ENCODE assay signal across 16 cellular contexts in the genomic region with DNA sequence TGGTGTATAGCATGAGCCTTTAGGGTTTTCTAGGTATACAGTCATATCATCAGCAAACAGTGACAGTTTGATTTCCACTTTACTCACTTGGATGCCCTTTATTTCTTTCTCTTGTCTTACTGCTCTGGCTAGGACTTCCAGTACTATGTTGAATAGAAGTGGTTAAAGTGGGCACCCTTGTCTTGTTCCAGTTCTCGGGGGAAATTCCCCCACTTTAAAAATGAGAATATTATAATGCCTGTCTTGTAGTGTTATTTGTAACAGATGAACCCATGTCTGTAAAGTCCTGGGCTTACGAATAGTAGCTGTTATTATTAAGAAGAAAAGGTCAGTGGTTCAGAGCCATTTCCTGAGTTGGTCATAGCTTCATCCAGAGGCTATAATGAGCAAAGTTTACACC.
DNase-seq lines count a peak whose midpoint lies in the region; ATAC-seq and TF ChIP-seq lines count a peak whose summit lies in the region.
"Had no signal": no experiment of that assay in that cellular context is flagged by ENCODE, and none has a peak within 500 bp of the region (broad histone marks: within the 10 kb centered on the region; RNA-seq: fewer than 3 reads in every experiment).

No MANE protein-coding gene starts in this region.

- peak overlapping the region; percentile 23 for H3K4me3 Mint-ChIP-seq in activated CD4-positive, alpha-beta memory T cell treated with anti-CD3 and anti-CD28 coated beads for 36 hours
- H3K4me3 Mint-ChIP-seq: activated naive CD8-positive, alpha-beta T cell treated with anti-CD3 and anti-CD28 coated beads, Interleukin-2, amount 10 ng/mL, durations not matched to agents 7 days and 5 days had no signal

- no peak overlapping the region for H3K27ac ChIP-seq in A673 (ENCODE audit: low read depth, low read length, poor library complexity, severe bottlenecking)
- H3K27ac ChIP-seq: A549, upper lobe of left lung had no signal

- no peak for TF ChIP-seq CTCF in A673 (conservative IDR thresholded peaks at IDR 0.05; ENCODE audit: low read depth, low read length)

- no peak overlapping the region for H3K4me3 ChIP-seq in A673 (ENCODE audit: low read depth, low read length, poor library complexity, severe bottlenecking)
- H3K4me3 ChIP-seq: A549, upper lobe of left lung had no signal

- DNase-seq in activated CD8-positive, alpha-beta memory T cell treated with anti-CD3 and anti-CD28 coated beads for 24 hours, result peak; percentile 11
- DNase-seq in activated CD8-positive, alpha-beta memory T cell treated with anti-CD3 and anti-CD28 coated beads, Interleukin-2, amount 50 U/mL, for 4 hours, result no peak
- no peak for DNase-seq in activated CD4-positive, alpha-beta memory T cell treated with anti-CD3 and anti-CD28 coated beads for 36 hours
- peak; percentile 14 for DNase-seq in renal cortical epithelial cell (ENCODE audit: low read depth)
- DNase-seq in SKM-1 (lab: John Stamatoyannopoulos, UW; ENCODE audit: unreplicated experiment), result no peak
- no peak for DNase-seq in SIG-M5 treated with dmso at 0.1 percent for 504 hours (lab: John Stamatoyannopoulos, UW; ENCODE audit: unreplicated experiment)
- no peak for DNase-seq in A673 (ENCODE audit: low spot score)
- DNase-seq: activated naive CD8-positive, alpha-beta T cell treated with anti-CD3 and anti-CD28 coated beads, Interleukin-2, amount 10 ng/mL, durations not matched to agents 7 days and 5 days; glutamatergic neuron; mesendoderm; NCI-H2171; right cardiac atrium; upper lobe of left lung had no signal

- intact Hi-C loops in activated CD4-positive, alpha-beta memory T cell treated with anti-CD3 and anti-CD28 coated beads for 36 hours (cut with micrococcal nuclease), result loop anchor here (1.0 to 5.0 kb wide), 12 partner anchors 39 to 506 kb away; a partner anchor contains a TSS
- intact Hi-C loops in A673 (cut with micrococcal nuclease; ENCODE audit: unreplicated experiment), result no loop called here

- peak; percentile 68 for ATAC-seq in GM21786 (IDR thresholded peaks at IDR 0.05; ENCODE audit: unreplicated experiment)
- ATAC-seq: A549, Panc1, right cardiac atrium had no signal

- H3K27me3 Mint-ChIP-seq in activated CD4-positive, alpha-beta memory T cell treated with anti-CD3 and anti-CD28 coated beads for 36 hours, result no peaks in the 10 kb centered on the region
- H3K27me3 Mint-ChIP-seq: activated naive CD8-positive, alpha-beta T cell treated with anti-CD3 and anti-CD28 coated beads, Interleukin-2, amount 10 ng/mL, durations not matched to agents 7 days and 5 days had no signal

- H3K9me3 Mint-ChIP-seq in activated CD4-positive, alpha-beta memory T cell treated with anti-CD3 and anti-CD28 coated beads for 36 hours, result peaks cover 3% of the 10 kb centered on the region
- H3K9me3 Mint-ChIP-seq: activated naive CD8-positive, alpha-beta T cell treated with anti-CD3 and anti-CD28 coated beads, Interleukin-2, amount 10 ng/mL, durations not matched to agents 7 days and 5 days had no signal

- H3K4me1 Mint-ChIP-seq in activated CD4-positive, alpha-beta memory T cell treated with anti-CD3 and anti-CD28 coated beads for 36 hours (ENCODE audit: low read depth), result peaks cover 67% of the 10 kb centered on the region

- H3K27me3 ChIP-seq in A673 (replicated peaks; ENCODE audit: insufficient read depth, low read depth, low read length, poor library complexity), result no peaks in the 10 kb centered on the region
- H3K27me3 ChIP-seq: upper lobe of left lung had no signal

- no TSS peak for BruUV-seq in A673 (replicated peaks; lab: Mats Ljungman, UMichigan)

- H3K9me3 ChIP-seq in A673 (ENCODE audit: low read depth, low read length, poor library complexity, severe bottlenecking), result no peaks in the 10 kb centered on the region
- H3K9me3 ChIP-seq: A549, upper lobe of left lung had no signal

- H3K36me3 Mint-ChIP-seq in activated CD4-positive, alpha-beta memory T cell treated with anti-CD3 and anti-CD28 coated beads for 36 hours, result peaks cover 61% of the 10 kb centered on the region

- no peaks in the 10 kb centered on the region for H3K36me3 ChIP-seq in A673 (ENCODE audit: insufficient read depth, low read length, poor library complexity, severe bottlenecking)
- H3K36me3 ChIP-seq: upper lobe of left lung had no signal

- H3K27ac Mint-ChIP-seq in activated CD4-positive, alpha-beta memory T cell treated with anti-CD3 and anti-CD28 coated beads for 36 hours, result peak overlapping the region; percentile 95
- H3K27ac Mint-ChIP-seq: activated naive CD8-positive, alpha-beta T cell treated with anti-CD3 and anti-CD28 coated beads, Interleukin-2, amount 10 ng/mL, durations not matched to agents 7 days and 5 days had no signal

- CTCF ChIA-PET in activated CD4-positive, alpha-beta memory T cell treated with anti-CD3 and anti-CD28 coated beads for 36 hours (lab: Charles Lee), result interaction anchor here (0.6 to 8.0 kb wide), 8 partner anchors 8 to 121 kb away, joined by 3 to 72 read pairs (median 4); no protein-coding TSS in a partner anchor
- CTCF ChIA-PET in A673 (lab: Charles Lee), result no interaction called here

- POLR2A ChIA-PET in activated CD4-positive, alpha-beta memory T cell treated with anti-CD3 and anti-CD28 coated beads for 36 hours (lab: Charles Lee), result interaction anchor here (0.7 to 2.1 kb wide), 8 partner anchors 39 to 380 kb away, joined by 3 to 13 read pairs (median 6); a partner anchor contains a TSS
- POLR2A ChIA-PET in A673 (lab: Charles Lee; ENCODE audit: low non-redundant PET), result no interaction called here

- H3K4me1 ChIP-seq in A673 (ENCODE audit: insufficient read depth, low read length, poor library complexity, severe bottlenecking), result no peaks in the 10 kb centered on the region
- H3K4me1 ChIP-seq: A549, upper lobe of left lung had no signal

Comparison
In these comparisons a context has a peak if more than half of its experiments do, and no peak if none do; other contexts are left out.
1. DNase-seq: peak in activated CD8-positive, alpha-beta memory T cell treated with anti-CD3 and anti-CD28 coated beads for 24 hours (single experiment) and renal cortical epithelial cell (single experiment); none in activated CD8-positive, alpha-beta memory T cell treated with anti-CD3 and anti-CD28 coated beads, Interleukin-2, amount 50 U/mL, for 4 hours (single experiment), activated CD4-positive, alpha-beta memory T cell treated with anti-CD3 and anti-CD28 coated beads for 36 hours (single experiment), SKM-1 (single experiment), SIG-M5 treated with dmso at 0.1 percent for 504 hours (single experiment) and A673 (single experiment).